In genomic region chr10:101694056-101694673, GRCh38 we compare ENCODE assay signal across 8 cellular contexts. TPM values are rescaled to one million over a fixed set of nuclear protein-coding genes. Genes with fewer than 3 reads are reported as not detected.
A peak's percentile ranks its signal among the peaks of the same experiment; 100 is the strongest.
DNase-seq lines count a peak whose midpoint lies in the region; ATAC-seq and TF ChIP-seq lines count a peak whose summit lies in the region.

No MANE protein-coding gene starts in this region.

- CTCF ChIA-PET in activated CD8-positive, alpha-beta memory T cell treated with anti-CD3 and anti-CD28 coated beads, Interleukin-2, amount 10 ng/mL, durations not matched to agents 7 days and 5 days (lab: Charles Lee) = interaction anchor here (0.6 to 1.4 kb wide), 2 partner anchors 11 to 87 kb away, joined by 3 read pairs; no protein-coding TSS in a partner anchor

- H3K27ac Mint-ChIP-seq in activated CD8-positive, alpha-beta memory T cell treated with anti-CD3 and anti-CD28 coated beads, Interleukin-2, amount 10 ng/mL, durations not matched to agents 7 days and 5 days = peak overlapping the region; percentile 97
- H3K27ac Mint-ChIP-seq in endothelial cell (ENCODE audit: unreplicated experiment) = peak overlapping the region; percentile 97

- peak; percentile 68 for ATAC-seq in HG02759 (IDR thresholded peaks at IDR 0.05; ENCODE audit: unreplicated experiment)
- ATAC-seq in activated CD8-positive, alpha-beta memory T cell treated with anti-CD3 and anti-CD28 coated beads, Interleukin-2, amount 10 ng/mL, durations not matched to agents 7 days and 5 days = peak; percentile 80

- H3K36me3 Mint-ChIP-seq in activated CD8-positive, alpha-beta memory T cell treated with anti-CD3 and anti-CD28 coated beads, Interleukin-2, amount 10 ng/mL, durations not matched to agents 7 days and 5 days = peaks cover 7% of the 10 kb centered on the region
- no peaks in the 10 kb centered on the region for H3K36me3 Mint-ChIP-seq in endothelial cell (ENCODE audit: low read depth, unreplicated experiment)

- peak; percentile 58 for DNase-seq in NCI-H345 (lab: John Stamatoyannopoulos, UW)
- DNase-seq in NCI-H345 treated with DMSO at 0.1 percent for 48 hours (lab: John Stamatoyannopoulos, UW; ENCODE audit: unreplicated experiment) = no peak
- peak; percentile 44 for DNase-seq in NCI-H2227 (lab: John Stamatoyannopoulos, UW; ENCODE audit: unreplicated experiment)
- peak; percentile 80 for DNase-seq in activated CD8-positive, alpha-beta memory T cell treated with anti-CD3 and anti-CD28 coated beads, Interleukin-2, amount 10 ng/mL, durations not matched to agents 7 days and 5 days
- peak; percentile 59 for DNase-seq in endothelial cell (ENCODE audit: low spot score)
- DNase-seq in midbrain (lab: John Stamatoyannopoulos, UW) = peak; percentile 55
- peak; percentile 52 to 64 for DNase-seq in stimulated activated CD8-positive, alpha-beta memory T cell treated with anti-CD3 and anti-CD28 coated beads, Interleukin-2, amount 100 ng/mL, for 48 hours (ENCODE audit: low read depth in 2 of 2)

- no peaks in the 10 kb centered on the region for H3K27me3 Mint-ChIP-seq in activated CD8-positive, alpha-beta memory T cell treated with anti-CD3 and anti-CD28 coated beads, Interleukin-2, amount 10 ng/mL, durations not matched to agents 7 days and 5 days
- H3K27me3 Mint-ChIP-seq in endothelial cell (ENCODE audit: unreplicated experiment) = peaks cover 5% of the 10 kb centered on the region

- peak overlapping the region; percentile 96 for H3K4me3 Mint-ChIP-seq in activated CD8-positive, alpha-beta memory T cell treated with anti-CD3 and anti-CD28 coated beads, Interleukin-2, amount 10 ng/mL, durations not matched to agents 7 days and 5 days
- H3K4me3 Mint-ChIP-seq in endothelial cell (ENCODE audit: unreplicated experiment) = peak overlapping the region; percentile 95

- no peaks in the 10 kb centered on the region for H3K9me3 Mint-ChIP-seq in activated CD8-positive, alpha-beta memory T cell treated with anti-CD3 and anti-CD28 coated beads, Interleukin-2, amount 10 ng/mL, durations not matched to agents 7 days and 5 days (ENCODE audit: low read depth)
- H3K9me3 Mint-ChIP-seq in endothelial cell (ENCODE audit: unreplicated experiment) = no peaks in the 10 kb centered on the region

- H3K4me1 Mint-ChIP-seq in activated CD8-positive, alpha-beta memory T cell treated with anti-CD3 and anti-CD28 coated beads, Interleukin-2, amount 10 ng/mL, durations not matched to agents 7 days and 5 days = peaks cover 35% of the 10 kb centered on the region
- H3K4me1 Mint-ChIP-seq in endothelial cell (ENCODE audit: unreplicated experiment) = peaks cover 32% of the 10 kb centered on the region

- TF ChIP-seq CTCF in endothelial cell (IDR thresholded peaks at IDR 0.05; ENCODE audit: unreplicated experiment) = no peak

RNA-seq across cellular contexts. Expression of gene FBXW4, which starts 0.8 kb away (rescaled TPM):
- total RNA-seq in activated CD8-positive, alpha-beta memory T cell treated with anti-CD3 and anti-CD28 coated beads, Interleukin-2, amount 10 ng/mL, durations not matched to agents 7 days and 5 days = 10 to 100 TPM; 36.7 to 46.2 TPM
- 36.0 TPM for total RNA-seq in endothelial cell (ENCODE audit: unreplicated experiment)
